Comparison of ENCODE assay signal across 1 cellular context in the genomic region with DNA sequence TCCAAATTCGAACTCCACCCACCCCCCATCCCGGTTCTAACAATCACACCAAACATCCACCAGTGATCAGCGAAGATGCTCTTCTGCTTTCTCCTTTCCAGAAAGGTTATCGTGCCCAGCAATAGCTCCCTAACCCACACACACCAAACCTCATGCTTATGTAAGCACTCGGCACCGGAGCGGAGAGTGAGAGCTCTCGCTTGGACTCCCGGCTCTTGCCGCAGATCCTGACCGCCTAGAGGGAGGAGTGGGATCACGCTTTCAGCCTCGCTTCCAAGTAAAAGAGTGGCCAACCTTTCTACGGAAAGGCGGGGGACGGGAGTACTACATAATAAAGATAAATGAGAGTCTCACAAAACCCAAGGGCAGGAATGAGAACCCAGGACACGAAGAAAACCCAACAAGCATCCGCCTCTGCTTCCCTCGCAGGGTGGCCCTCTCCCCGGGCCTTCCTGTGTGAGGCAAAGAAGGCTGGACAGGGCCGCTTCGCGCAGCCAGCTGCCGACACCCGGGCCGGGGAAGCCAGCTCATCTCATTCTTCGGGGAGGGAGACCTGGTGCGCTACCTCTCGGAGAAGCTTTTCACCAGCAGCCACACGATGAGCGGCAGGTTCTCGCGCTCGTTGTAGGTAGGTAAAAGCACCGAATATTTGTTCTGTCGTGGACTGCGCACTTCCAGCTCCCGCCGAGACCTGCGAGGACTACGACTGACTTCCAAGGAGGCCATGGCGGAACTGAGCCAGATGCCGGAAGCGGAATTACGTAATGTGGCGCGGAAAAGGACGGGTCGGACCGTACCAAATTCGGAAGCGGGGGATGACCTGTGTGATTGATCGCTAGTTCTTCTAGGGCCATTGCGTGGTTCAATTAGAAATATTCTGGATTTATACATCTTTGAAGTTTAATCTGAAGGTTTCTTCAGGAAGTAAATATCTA.
TF ChIP-seq lines count a peak whose summit lies in the region.

A gene (minus strand): TSS at position 735 of the 935 bp plus-strand sequence. CDS start 9 bp downstream, at position 726.

TF ChIP-seq in K562, 482 proteins besides CTCF, POLR2A, EP300 and RAD21 (continued from another document and continues in another):
- TF ChIP-seq, protein P1, sequence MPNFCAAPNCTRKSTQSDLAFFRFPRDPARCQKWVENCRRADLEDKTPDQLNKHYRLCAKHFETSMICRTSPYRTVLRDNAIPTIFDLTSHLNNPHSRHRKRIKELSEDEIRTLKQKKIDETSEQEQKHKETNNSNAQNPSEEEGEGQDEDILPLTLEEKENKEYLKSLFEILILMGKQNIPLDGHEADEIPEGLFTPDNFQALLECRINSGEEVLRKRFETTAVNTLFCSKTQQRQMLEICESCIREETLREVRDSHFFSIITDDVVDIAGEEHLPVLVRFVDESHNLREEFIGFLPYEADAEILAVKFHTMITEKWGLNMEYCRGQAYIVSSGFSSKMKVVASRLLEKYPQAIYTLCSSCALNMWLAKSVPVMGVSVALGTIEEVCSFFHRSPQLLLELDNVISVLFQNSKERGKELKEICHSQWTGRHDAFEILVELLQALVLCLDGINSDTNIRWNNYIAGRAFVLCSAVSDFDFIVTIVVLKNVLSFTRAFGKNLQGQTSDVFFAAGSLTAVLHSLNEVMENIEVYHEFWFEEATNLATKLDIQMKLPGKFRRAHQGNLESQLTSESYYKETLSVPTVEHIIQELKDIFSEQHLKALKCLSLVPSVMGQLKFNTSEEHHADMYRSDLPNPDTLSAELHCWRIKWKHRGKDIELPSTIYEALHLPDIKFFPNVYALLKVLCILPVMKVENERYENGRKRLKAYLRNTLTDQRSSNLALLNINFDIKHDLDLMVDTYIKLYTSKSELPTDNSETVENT (CRISPR knock-in tag; IDR thresholded peaks at IDR 0.05), result 0 out of 2 replicates have a peak, but pooled peaks have one; percentile 34
- TF ChIP-seq LARP7 (IDR thresholded peaks at IDR 0.05), result no peak
- TF ChIP-seq, protein P2, sequence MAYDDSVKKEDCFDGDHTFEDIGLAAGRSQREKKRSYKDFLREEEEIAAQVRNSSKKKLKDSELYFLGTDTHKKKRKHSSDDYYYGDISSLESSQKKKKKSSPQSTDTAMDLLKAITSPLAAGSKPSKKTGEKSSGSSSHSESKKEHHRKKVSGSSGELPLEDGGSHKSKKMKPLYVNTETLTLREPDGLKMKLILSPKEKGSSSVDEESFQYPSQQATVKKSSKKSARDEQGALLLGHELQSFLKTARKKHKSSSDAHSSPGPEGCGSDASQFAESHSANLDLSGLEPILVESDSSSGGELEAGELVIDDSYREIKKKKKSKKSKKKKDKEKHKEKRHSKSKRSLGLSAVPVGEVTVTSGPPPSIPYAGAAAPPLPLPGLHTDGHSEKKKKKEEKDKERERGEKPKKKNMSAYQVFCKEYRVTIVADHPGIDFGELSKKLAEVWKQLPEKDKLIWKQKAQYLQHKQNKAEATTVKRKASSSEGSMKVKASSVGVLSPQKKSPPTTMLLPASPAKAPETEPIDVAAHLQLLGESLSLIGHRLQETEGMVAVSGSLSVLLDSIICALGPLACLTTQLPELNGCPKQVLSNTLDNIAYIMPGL (CRISPR knock-in tag; IDR thresholded peaks at IDR 0.05), result no peak
- no peak for TF ChIP-seq ARHGAP35 (IDR thresholded peaks at IDR 0.05; ENCODE audit: partially characterized antibody)
- TF ChIP-seq SIRT6 (IDR thresholded peaks at IDR 0.05; ENCODE audit: low read depth, low read length), result no peak
- TF ChIP-seq FOXA1 (IDR thresholded peaks at IDR 0.05; ENCODE audit: borderline replicate concordance), result no peak
- TF ChIP-seq, protein P3, sequence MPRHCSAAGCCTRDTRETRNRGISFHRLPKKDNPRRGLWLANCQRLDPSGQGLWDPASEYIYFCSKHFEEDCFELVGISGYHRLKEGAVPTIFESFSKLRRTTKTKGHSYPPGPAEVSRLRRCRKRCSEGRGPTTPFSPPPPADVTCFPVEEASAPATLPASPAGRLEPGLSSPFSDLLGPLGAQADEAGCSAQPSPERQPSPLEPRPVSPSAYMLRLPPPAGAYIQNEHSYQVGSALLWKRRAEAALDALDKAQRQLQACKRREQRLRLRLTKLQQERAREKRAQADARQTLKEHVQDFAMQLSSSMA (CRISPR knock-in tag; IDR thresholded peaks at IDR 0.05), result 0 out of 2 replicates have a peak, but pooled peaks have one; percentile 32
- TF ChIP-seq CHD2 (IDR thresholded peaks at IDR 0.05; ENCODE audit: low read depth, low read length), result no peak
- TF ChIP-seq, protein P4, sequence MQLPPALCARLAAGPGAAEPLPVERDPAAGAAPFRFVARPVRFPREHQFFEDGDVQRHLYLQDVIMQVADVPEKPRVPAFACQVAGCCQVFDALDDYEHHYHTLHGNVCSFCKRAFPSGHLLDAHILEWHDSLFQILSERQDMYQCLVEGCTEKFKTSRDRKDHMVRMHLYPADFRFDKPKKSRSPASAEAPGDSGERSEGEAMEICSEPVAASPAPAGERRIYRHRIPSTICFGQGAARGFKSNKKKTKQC (CRISPR knock-in tag; IDR thresholded peaks at IDR 0.05), result peak; percentile 83
- TF ChIP-seq MIER1 (IDR thresholded peaks at IDR 0.05; ENCODE audit: low read depth), result no peak
- TF ChIP-seq FOXK1 (CRISPR knock-in tag; IDR thresholded peaks at IDR 0.05; ENCODE audit: borderline replicate concordance), result peak; percentile 94
- TF ChIP-seq CSDE1 (IDR thresholded peaks at IDR 0.05), result no peak
- no peak for TF ChIP-seq LEF1 (IDR thresholded peaks at IDR 0.05)
- TF ChIP-seq ZNF263 (CRISPR knock-in tag; IDR thresholded peaks at IDR 0.05; ENCODE audit: borderline replicate concordance), result peak; percentile 78
- no peak for TF ChIP-seq ZNF75A (CRISPR knock-in tag; IDR thresholded peaks at IDR 0.05)
- TF ChIP-seq, protein P5, sequence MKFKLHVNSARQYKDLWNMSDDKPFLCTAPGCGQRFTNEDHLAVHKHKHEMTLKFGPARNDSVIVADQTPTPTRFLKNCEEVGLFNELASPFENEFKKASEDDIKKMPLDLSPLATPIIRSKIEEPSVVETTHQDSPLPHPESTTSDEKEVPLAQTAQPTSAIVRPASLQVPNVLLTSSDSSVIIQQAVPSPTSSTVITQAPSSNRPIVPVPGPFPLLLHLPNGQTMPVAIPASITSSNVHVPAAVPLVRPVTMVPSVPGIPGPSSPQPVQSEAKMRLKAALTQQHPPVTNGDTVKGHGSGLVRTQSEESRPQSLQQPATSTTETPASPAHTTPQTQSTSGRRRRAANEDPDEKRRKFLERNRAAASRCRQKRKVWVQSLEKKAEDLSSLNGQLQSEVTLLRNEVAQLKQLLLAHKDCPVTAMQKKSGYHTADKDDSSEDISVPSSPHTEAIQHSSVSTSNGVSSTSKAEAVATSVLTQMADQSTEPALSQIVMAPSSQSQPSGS (CRISPR knock-in tag; IDR thresholded peaks at IDR 0.05), result no peak
- TF ChIP-seq ZNF23 (CRISPR knock-in tag; IDR thresholded peaks at IDR 0.05), result no peak
- TF ChIP-seq POLR2G (IDR thresholded peaks at IDR 0.05; ENCODE audit: low read depth, low read length), result peak; percentile 92
- TF ChIP-seq MCM7 (IDR thresholded peaks at IDR 0.05), result no peak
- TF ChIP-seq GATAD2B (IDR thresholded peaks at IDR 0.05; ENCODE audit: borderline replicate concordance), result 0 out of 2 replicates have a peak, but pooled peaks have one; percentile 83
- no peak for TF ChIP-seq HEY1 (CRISPR knock-in tag; IDR thresholded peaks at IDR 0.05; ENCODE audit: borderline replicate concordance)
- TF ChIP-seq, protein P6, sequence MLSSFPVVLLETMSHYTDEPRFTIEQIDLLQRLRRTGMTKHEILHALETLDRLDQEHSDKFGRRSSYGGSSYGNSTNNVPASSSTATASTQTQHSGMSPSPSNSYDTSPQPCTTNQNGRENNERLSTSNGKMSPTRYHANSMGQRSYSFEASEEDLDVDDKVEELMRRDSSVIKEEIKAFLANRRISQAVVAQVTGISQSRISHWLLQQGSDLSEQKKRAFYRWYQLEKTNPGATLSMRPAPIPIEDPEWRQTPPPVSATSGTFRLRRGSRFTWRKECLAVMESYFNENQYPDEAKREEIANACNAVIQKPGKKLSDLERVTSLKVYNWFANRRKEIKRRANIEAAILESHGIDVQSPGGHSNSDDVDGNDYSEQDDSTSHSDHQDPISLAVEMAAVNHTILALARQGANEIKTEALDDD (IDR thresholded peaks at IDR 0.05), result no peak
- TF ChIP-seq HDAC2 (IDR thresholded peaks at IDR 0.05), result peak; percentile 12; the same call in 1 of the 2 replicates
- TF ChIP-seq SRSF7 (optimal IDR thresholded peaks at IDR 0.05; ENCODE audit: low read depth, low read length), result no peak
- no peak for TF ChIP-seq TCF3 (CRISPR knock-in tag; IDR thresholded peaks at IDR 0.05)
- TF ChIP-seq, protein P7, sequence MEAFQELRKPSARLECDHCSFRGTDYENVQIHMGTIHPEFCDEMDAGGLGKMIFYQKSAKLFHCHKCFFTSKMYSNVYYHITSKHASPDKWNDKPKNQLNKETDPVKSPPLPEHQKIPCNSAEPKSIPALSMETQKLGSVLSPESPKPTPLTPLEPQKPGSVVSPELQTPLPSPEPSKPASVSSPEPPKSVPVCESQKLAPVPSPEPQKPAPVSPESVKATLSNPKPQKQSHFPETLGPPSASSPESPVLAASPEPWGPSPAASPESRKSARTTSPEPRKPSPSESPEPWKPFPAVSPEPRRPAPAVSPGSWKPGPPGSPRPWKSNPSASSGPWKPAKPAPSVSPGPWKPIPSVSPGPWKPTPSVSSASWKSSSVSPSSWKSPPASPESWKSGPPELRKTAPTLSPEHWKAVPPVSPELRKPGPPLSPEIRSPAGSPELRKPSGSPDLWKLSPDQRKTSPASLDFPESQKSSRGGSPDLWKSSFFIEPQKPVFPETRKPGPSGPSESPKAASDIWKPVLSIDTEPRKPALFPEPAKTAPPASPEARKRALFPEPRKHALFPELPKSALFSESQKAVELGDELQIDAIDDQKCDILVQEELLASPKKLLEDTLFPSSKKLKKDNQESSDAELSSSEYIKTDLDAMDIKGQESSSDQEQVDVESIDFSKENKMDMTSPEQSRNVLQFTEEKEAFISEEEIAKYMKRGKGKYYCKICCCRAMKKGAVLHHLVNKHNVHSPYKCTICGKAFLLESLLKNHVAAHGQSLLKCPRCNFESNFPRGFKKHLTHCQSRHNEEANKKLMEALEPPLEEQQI (IDR thresholded peaks at IDR 0.05), result no peak
- TF ChIP-seq NR2F6 (CRISPR knock-in tag; IDR thresholded peaks at IDR 0.05), result no peak
- TF ChIP-seq HMG20A (CRISPR knock-in tag; conservative IDR thresholded peaks at IDR 0.05), result no peak
- TF ChIP-seq, protein P8, sequence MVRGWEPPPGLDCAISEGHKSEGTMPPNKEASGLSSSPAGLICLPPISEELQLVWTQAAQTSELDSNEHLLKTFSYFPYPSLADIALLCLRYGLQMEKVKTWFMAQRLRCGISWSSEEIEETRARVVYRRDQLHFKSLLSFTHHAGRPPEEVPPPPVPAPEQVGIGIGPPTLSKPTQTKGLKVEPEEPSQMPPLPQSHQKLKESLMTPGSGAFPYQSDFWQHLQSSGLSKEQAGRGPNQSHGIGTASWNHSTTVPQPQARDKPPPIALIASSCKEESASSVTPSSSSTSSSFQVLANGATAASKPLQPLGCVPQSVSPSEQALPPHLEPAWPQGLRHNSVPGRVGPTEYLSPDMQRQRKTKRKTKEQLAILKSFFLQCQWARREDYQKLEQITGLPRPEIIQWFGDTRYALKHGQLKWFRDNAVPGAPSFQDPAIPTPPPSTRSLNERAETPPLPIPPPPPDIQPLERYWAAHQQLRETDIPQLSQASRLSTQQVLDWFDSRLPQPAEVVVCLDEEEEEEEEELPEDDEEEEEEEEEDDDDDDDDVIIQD (CRISPR knock-in tag; IDR thresholded peaks at IDR 0.05), result no peak
- no peak for TF ChIP-seq GABPB2 (CRISPR knock-in tag; conservative IDR thresholded peaks at IDR 0.05)
- no peak for TF ChIP-seq ZNF436 (CRISPR knock-in tag; IDR thresholded peaks at IDR 0.05)
- TF ChIP-seq, protein P9, sequence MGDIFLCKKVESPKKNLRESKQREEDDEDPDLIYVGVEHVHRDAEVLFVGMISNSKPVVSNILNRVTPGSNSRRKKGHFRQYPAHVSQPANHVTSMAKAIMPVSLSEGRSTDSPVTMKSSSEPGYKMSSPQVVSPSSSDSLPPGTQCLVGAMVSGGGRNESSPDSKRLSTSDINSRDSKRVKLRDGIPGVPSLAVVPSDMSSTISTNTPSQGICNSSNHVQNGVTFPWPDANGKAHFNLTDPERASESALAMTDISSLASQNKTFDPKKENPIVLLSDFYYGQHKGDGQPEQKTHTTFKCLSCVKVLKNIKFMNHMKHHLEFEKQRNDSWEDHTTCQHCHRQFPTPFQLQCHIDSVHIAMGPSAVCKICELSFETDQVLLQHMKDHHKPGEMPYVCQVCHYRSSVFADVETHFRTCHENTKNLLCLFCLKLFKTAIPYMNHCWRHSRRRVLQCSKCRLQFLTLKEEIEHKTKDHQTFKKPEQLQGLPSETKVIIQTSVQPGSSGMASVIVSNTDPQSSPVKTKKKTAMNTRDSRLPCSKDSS (IDR thresholded peaks at IDR 0.05; ENCODE audit: low read depth, partially characterized antibody), result no peak
- TF ChIP-seq, protein P10, sequence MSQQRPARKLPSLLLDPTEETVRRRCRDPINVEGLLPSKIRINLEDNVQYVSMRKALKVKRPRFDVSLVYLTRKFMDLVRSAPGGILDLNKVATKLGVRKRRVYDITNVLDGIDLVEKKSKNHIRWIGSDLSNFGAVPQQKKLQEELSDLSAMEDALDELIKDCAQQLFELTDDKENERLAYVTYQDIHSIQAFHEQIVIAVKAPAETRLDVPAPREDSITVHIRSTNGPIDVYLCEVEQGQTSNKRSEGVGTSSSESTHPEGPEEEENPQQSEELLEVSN (IDR thresholded peaks at IDR 0.05; ENCODE audit: borderline replicate concordance in 1 of 2, extremely low read depth in 1 of 2, insufficient read depth in 1 of 2, insufficient read length in 1 of 2, low read depth in 1 of 2, low read length in 1 of 2, poor library complexity in 1 of 2, severe bottlenecking in 1 of 2), result peak in 1 of 2 experiments; percentile 25
- no peak for TF ChIP-seq YBX1 (IDR thresholded peaks at IDR 0.05)
- no peak for TF ChIP-seq HNRNPL (IDR thresholded peaks at IDR 0.05; ENCODE audit: low read depth, low read length)
- TF ChIP-seq ZBED1 (IDR thresholded peaks at IDR 0.05), result no peak
- TF ChIP-seq ETV5 (CRISPR knock-in tag; IDR thresholded peaks at IDR 0.05; ENCODE audit: low read depth), result peak; percentile 45; the same call in 1 of the 2 replicates
- no peak for TF ChIP-seq MEF2D (tag; conservative IDR thresholded peaks at IDR 0.05; ENCODE audit: low read depth)
- TF ChIP-seq, protein P11, sequence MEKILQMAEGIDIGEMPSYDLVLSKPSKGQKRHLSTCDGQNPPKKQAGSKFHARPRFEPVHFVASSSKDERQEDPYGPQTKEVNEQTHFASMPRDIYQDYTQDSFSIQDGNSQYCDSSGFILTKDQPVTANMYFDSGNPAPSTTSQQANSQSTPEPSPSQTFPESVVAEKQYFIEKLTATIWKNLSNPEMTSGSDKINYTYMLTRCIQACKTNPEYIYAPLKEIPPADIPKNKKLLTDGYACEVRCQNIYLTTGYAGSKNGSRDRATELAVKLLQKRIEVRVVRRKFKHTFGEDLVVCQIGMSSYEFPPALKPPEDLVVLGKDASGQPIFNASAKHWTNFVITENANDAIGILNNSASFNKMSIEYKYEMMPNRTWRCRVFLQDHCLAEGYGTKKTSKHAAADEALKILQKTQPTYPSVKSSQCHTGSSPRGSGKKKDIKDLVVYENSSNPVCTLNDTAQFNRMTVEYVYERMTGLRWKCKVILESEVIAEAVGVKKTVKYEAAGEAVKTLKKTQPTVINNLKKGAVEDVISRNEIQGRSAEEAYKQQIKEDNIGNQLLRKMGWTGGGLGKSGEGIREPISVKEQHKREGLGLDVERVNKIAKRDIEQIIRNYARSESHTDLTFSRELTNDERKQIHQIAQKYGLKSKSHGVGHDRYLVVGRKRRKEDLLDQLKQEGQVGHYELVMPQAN (IDR thresholded peaks at IDR 0.05; ENCODE audit: borderline replicate concordance), result peak; percentile 77
- no peak for TF ChIP-seq PTBP1 (IDR thresholded peaks at IDR 0.05; ENCODE audit: low read depth, low read length)
- no peak for TF ChIP-seq ZNF3 (CRISPR knock-in tag; IDR thresholded peaks at IDR 0.05)
